In genomic region chr2:43217228-43218220, GRCh38 we compare ENCODE assay signal across 8 cellular contexts. TPM values are rescaled to one million over a fixed set of nuclear protein-coding genes. Genes with fewer than 3 reads are reported as not detected.
A peak's percentile ranks its signal among the peaks of the same experiment; 100 is the strongest.
DNase-seq lines count a peak whose midpoint lies in the region; ATAC-seq and TF ChIP-seq lines count a peak whose summit lies in the region.

No MANE protein-coding gene starts in this region.

- peak overlapping the region; percentile 84 for H3K9ac ChIP-seq in OCI-LY1 (ENCODE audit: low read length)

- peaks cover 26% of the 10 kb centered on the region for H3F3A ChIP-seq in OCI-LY1 (ENCODE audit: insufficient read depth, low read length)

- H3K4me1 ChIP-seq in OCI-LY1 (ENCODE audit: insufficient read depth, low read length, severe bottlenecking): peaks cover 51% of the 10 kb centered on the region

- no peaks in the 10 kb centered on the region for H3K9me2 ChIP-seq in OCI-LY1 (ENCODE audit: low read depth, low read length)

- peak overlapping the region; percentile 96 for H3K27ac Mint-ChIP-seq in progenitor cell of endocrine pancreas

- H2AFZ ChIP-seq in OCI-LY1 (ENCODE audit: low read length): no peak overlapping the region

- H3K4me3 ChIP-seq in H7 (ENCODE audit: insufficient read depth, low read depth, low read length) (no peak overlapping the region), OCI-LY1 (ENCODE audit: low read depth, low read length, poor library complexity, severe bottlenecking) (peak overlapping the region; percentile 71)

- H3K36me3 Mint-ChIP-seq in progenitor cell of endocrine pancreas (ENCODE audit: insufficient read depth): peaks cover 3% of the 10 kb centered on the region

- no peak for ATAC-seq in GM19328 (IDR thresholded peaks at IDR 0.05; ENCODE audit: unreplicated experiment)

- H3K27me3 ChIP-seq in H7 (ENCODE audit: control insufficient read depth, insufficient read depth, low read length) (no peaks in the 10 kb centered on the region), OCI-LY1 (ENCODE audit: insufficient read depth, low read length) (no peaks in the 10 kb centered on the region)

- H3K9me3 ChIP-seq in OCI-LY1 (ENCODE audit: low read length): no peaks in the 10 kb centered on the region

- peak overlapping the region; percentile 92 for H3K4me2 ChIP-seq in OCI-LY1 (ENCODE audit: low read length)

- peaks cover 1% of the 10 kb centered on the region; the same call in 1 of the 2 replicates for H3K79me2 ChIP-seq in OCI-LY1 (ENCODE audit: insufficient read depth, low read length)

- peak; percentile 87 for DNase-seq in H7
- DNase-seq in epithelial cell of prostate (ENCODE audit: low read depth, low spot score): no peak
- no peak for DNase-seq in progenitor cell of endocrine pancreas (ENCODE audit: low spot score, unreplicated experiment)
- DNase-seq in glomerular visceral epithelial cell (ENCODE audit: extremely low spot score): no peak
- no peak for DNase-seq in activated gamma-delta T cell treated with Interleukin-2 at 50 U/mL for 16 hours
- no peak for DNase-seq in HuH-7 (ENCODE audit: low spot score)

- no peaks in the 10 kb centered on the region for H3K27me3 Mint-ChIP-seq in progenitor cell of endocrine pancreas

- peaks cover 49% of the 10 kb centered on the region for H3K4me1 Mint-ChIP-seq in progenitor cell of endocrine pancreas (ENCODE audit: low read depth)

- H3K9me3 Mint-ChIP-seq in progenitor cell of endocrine pancreas (ENCODE audit: low read depth): no peaks in the 10 kb centered on the region

- H4K20me1 ChIP-seq in OCI-LY1 (ENCODE audit: insufficient read depth, low read length): no peaks in the 10 kb centered on the region

- peak overlapping the region; percentile 99 for H3K27ac ChIP-seq in OCI-LY1 (ENCODE audit: low read depth, low read length, poor library complexity, severe bottlenecking)
- H3K27ac ChIP-seq in epithelial cell of prostate: peak overlapping the region; percentile 98

- no peaks in the 10 kb centered on the region for H3K36me3 ChIP-seq in H7 (replicated peaks; ENCODE audit: control insufficient read depth, insufficient read depth, low read length)
- peaks cover 10% of the 10 kb centered on the region for H3K36me3 ChIP-seq in OCI-LY1 (ENCODE audit: insufficient read depth, low read length)

- no peak overlapping the region for H3K4me3 Mint-ChIP-seq in progenitor cell of endocrine pancreas (ENCODE audit: low read depth)

- TF ChIP-seq CTCF in OCI-LY1 (IDR thresholded peaks at IDR 0.05; ENCODE audit: low read length) (no peak), progenitor cell of endocrine pancreas (IDR thresholded peaks at IDR 0.05; ENCODE audit: unreplicated experiment) (no peak)

RNA-seq across cellular contexts. Expression of gene ZFP36L2, which starts 8.9 kb away (rescaled TPM):
- total RNA-seq in H7 (2014; rRNA removed; shearing (Covaris generic)): 9.5 and 12.0 TPM in 2 replicates
- total RNA-seq in progenitor cell of endocrine pancreas: 213 and 222 TPM in 2 replicates

Comparison
In these comparisons a context has a peak if more than half of its experiments do, and no peak if none do; other contexts are left out.
1. RNA of gene ZFP36L2, which starts 8.9 kb away (total RNA-seq): 213 to 222 TPM in progenitor cell of endocrine pancreas; 9.5 to 12.0 TPM in H7; every median in the first group is over 10 times any median in the second.